Comparison of ENCODE assay signal across 1 cellular context in the genomic region with DNA sequence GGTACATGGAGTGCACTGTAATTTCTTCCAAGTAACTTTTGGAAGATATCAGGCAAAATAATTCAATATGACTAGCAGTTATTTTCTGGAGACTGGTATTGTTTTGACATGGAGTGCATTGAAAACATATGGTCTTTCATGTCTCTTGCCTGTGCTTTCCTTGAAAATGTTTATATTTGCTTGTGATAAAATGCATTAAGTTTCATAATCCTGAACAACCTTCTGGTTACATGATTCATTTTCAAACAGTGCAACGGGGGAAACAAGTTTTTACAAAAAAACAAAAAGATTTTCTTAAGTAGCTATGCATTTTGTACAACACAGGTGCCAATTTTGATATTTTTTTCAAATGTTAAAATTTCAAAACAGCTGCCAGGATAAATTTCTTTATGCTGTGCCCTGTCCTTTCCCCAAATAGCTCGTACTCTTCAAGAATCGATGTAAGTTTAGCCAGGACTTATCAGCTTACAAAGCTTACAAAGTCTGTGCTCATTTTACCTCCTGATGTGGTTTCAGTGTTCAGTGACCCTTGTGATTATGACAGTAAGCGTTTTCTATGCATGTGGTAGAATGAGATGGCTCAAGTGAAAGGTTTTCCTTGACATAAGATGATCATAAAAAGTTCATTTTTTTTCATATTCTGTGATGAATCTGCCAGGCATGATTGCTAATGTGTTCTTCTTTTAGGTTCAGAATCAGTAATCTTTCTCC.
TF ChIP-seq lines count a peak whose summit lies in the region.

No MANE protein-coding gene starts in this region.

TF ChIP-seq in GM23338, 12 proteins besides CTCF, POLR2A, EP300 and RAD21 (continued from another document):
- TF ChIP-seq, protein P1, sequence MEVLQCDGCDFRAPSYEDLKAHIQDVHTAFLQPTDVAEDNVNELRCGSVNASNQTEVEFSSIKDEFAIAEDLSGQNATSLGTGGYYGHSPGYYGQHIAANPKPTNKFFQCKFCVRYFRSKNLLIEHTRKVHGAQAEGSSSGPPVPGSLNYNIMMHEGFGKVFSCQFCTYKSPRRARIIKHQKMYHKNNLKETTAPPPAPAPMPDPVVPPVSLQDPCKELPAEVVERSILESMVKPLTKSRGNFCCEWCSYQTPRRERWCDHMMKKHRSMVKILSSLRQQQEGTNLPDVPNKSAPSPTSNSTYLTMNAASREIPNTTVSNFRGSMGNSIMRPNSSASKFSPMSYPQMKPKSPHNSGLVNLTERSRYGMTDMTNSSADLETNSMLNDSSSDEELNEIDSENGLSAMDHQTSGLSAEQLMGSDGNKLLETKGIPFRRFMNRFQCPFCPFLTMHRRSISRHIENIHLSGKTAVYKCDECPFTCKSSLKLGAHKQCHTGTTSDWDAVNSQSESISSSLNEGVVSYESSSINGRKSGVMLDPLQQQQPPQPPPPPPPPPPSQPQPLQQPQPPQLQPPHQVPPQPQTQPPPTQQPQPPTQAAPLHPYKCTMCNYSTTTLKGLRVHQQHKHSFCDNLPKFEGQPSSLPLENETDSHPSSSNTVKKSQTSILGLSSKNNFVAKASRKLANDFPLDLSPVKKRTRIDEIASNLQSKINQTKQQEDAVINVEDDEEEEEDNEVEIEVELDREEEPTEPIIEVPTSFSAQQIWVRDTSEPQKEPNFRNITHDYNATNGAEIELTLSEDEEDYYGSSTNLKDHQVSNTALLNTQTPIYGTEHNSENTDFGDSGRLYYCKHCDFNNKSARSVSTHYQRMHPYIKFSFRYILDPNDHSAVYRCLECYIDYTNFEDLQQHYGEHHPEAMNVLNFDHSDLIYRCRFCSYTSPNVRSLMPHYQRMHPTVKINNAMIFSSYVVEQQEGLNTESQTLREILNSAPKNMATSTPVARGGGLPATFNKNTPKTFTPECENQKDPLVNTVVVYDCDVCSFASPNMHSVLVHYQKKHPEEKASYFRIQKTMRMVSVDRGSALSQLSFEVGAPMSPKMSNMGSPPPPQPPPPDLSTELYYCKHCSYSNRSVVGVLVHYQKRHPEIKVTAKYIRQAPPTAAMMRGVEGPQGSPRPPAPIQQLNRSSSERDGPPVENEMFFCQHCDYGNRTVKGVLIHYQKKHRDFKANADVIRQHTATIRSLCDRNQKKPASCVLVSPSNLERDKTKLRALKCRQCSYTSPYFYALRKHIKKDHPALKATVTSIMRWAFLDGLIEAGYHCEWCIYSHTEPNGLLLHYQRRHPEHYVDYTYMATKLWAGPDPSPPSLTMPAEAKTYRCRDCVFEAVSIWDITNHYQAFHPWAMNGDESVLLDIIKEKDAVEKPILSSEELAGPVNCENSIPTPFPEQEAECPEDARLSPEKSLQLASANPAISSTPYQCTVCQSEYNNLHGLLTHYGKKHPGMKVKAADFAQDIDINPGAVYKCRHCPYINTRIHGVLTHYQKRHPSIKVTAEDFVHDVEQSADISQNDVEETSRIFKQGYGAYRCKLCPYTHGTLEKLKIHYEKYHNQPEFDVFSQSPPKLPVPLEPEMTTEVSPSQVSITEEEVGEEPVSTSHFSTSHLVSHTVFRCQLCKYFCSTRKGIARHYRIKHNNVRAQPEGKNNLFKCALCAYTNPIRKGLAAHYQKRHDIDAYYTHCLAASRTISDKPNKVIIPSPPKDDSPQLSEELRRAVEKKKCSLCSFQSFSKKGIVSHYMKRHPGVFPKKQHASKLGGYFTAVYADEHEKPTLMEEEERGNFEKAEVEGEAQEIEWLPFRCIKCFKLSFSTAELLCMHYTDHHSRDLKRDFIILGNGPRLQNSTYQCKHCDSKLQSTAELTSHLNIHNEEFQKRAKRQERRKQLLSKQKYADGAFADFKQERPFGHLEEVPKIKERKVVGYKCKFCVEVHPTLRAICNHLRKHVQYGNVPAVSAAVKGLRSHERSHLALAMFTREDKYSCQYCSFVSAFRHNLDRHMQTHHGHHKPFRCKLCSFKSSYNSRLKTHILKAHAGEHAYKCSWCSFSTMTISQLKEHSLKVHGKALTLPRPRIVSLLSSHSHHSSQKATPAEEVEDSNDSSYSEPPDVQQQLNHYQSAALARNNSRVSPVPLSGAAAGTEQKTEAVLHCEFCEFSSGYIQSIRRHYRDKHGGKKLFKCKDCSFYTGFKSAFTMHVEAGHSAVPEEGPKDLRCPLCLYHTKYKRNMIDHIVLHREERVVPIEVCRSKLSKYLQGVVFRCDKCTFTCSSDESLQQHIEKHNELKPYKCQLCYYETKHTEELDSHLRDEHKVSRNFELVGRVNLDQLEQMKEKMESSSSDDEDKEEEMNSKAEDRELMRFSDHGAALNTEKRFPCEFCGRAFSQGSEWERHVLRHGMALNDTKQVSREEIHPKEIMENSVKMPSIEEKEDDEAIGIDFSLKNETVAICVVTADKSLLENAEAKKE (CRISPR knock-in tag; IDR thresholded peaks at IDR 0.05), result no peak
- no peak for TF ChIP-seq ZNF331 (CRISPR knock-in tag; IDR thresholded peaks at IDR 0.05; ENCODE audit: low read depth)
- TF ChIP-seq EZH2phosphoT487 (IDR thresholded peaks at IDR 0.05; ENCODE audit: unreplicated experiment), result no peak
- TF ChIP-seq, protein P2, sequence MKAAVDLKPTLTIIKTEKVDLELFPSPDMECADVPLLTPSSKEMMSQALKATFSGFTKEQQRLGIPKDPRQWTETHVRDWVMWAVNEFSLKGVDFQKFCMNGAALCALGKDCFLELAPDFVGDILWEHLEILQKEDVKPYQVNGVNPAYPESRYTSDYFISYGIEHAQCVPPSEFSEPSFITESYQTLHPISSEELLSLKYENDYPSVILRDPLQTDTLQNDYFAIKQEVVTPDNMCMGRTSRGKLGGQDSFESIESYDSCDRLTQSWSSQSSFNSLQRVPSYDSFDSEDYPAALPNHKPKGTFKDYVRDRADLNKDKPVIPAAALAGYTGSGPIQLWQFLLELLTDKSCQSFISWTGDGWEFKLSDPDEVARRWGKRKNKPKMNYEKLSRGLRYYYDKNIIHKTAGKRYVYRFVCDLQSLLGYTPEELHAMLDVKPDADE (IDR thresholded peaks at IDR 0.05), result no peak
- no peak for TF ChIP-seq STAT1 (IDR thresholded peaks at IDR 0.05; ENCODE audit: unreplicated experiment)
- TF ChIP-seq EZH2 (IDR thresholded peaks at IDR 0.05; ENCODE audit: low read depth, unreplicated experiment), result no peak
- TF ChIP-seq ZNF114 (CRISPR knock-in tag; IDR thresholded peaks at IDR 0.05), result no peak
- no peak for TF ChIP-seq JUNB (IDR thresholded peaks at IDR 0.05; ENCODE audit: unreplicated experiment)
- TF ChIP-seq POLR2AphosphoS5 (IDR thresholded peaks at IDR 0.05; ENCODE audit: low read depth), result no peak
- TF ChIP-seq NANOG (IDR thresholded peaks at IDR 0.05; ENCODE audit: borderline replicate concordance), result no peak
- no peak for TF ChIP-seq CREB1 (CRISPR knock-in tag; IDR thresholded peaks at IDR 0.05; ENCODE audit: low read depth)
